1 cellular context compared by ENCODE assay signal in genomic region chr3:9397911-9398714, GRCh38.
A peak's percentile ranks its signal among the peaks of the same experiment; 100 is the strongest.
TF ChIP-seq lines count a peak whose summit lies in the region.

No MANE protein-coding gene starts in this region.

TF ChIP-seq in HEK293, 187 proteins besides CTCF, POLR2A, EP300 and RAD21 (continued from another document and continues in another):
- TF ChIP-seq ZNF335 (tag by site-specific recombination; conservative IDR thresholded peaks at IDR 0.05) (peak; percentile 98), PBX3 (CRISPR knock-in tag; IDR thresholded peaks at IDR 0.05) (no peak), ZNF311 (tag by site-specific recombination; IDR thresholded peaks at IDR 0.05; ENCODE audit: borderline replicate concordance) (no peak), ZNF473 (tag by site-specific recombination; IDR thresholded peaks at IDR 0.05) (no peak), EGR2 (tag by site-specific recombination; IDR thresholded peaks at IDR 0.05; ENCODE audit: low read depth) (peak; percentile 72), ZNF660 (tag by site-specific recombination; IDR thresholded peaks at IDR 0.05) (peak; percentile 18; the same call in 1 of the 2 replicates), BCL11A (tag by site-specific recombination; IDR thresholded peaks at IDR 0.05; ENCODE audit: low read depth) (no peak), ZBTB7A (tag by site-specific recombination; IDR thresholded peaks at IDR 0.05; ENCODE audit: low read depth) (0 out of 2 replicates have a peak, but pooled peaks have one; percentile 24), ZBTB26 (tag by site-specific recombination; optimal IDR thresholded peaks at IDR 0.05) (peak; percentile 28), ZNF654 (tag by site-specific recombination; IDR thresholded peaks at IDR 0.05; ENCODE audit: low read depth) (peak; percentile 1; the same call in 1 of the 2 replicates), ZNF645 (tag by site-specific recombination; IDR thresholded peaks at IDR 0.05) (no peak), ZNF350 (tag by site-specific recombination; IDR thresholded peaks at IDR 0.05) (no peak), ZNF830 (tag by site-specific recombination; IDR thresholded peaks at IDR 0.05; ENCODE audit: low read depth) (no peak), ZSCAN30 (tag by site-specific recombination; IDR thresholded peaks at IDR 0.05) (no peak; the same call in 1 of the 2 replicates), ZNF530 (tag by site-specific recombination; IDR thresholded peaks at IDR 0.05; ENCODE audit: low read depth) (no peak), ZNF391 (tag by site-specific recombination; IDR thresholded peaks at IDR 0.05; ENCODE audit: borderline replicate concordance, low read depth) (peak; percentile 19; the same call in 1 of the 2 replicates), ZNF24 (tag by site-specific recombination; IDR thresholded peaks at IDR 0.05) (peak; percentile 15; the same call in 1 of the 2 replicates), ZBTB8A (tag by site-specific recombination; IDR thresholded peaks at IDR 0.05) (peak; percentile 26; the same call in 1 of the 2 replicates), PRDM1 (tag by site-specific recombination; IDR thresholded peaks at IDR 0.05) (peak; percentile 6; the same call in 1 of the 2 replicates), ZNF114 (tag by site-specific recombination; IDR thresholded peaks at IDR 0.05) (no peak), OVOL3 (tag by site-specific recombination; IDR thresholded peaks at IDR 0.05) (peak; percentile 8; the same call in 1 of the 2 replicates), ZSCAN5A (tag by site-specific recombination; IDR thresholded peaks at IDR 0.05) (no peak), ZNF560 (tag by site-specific recombination; IDR thresholded peaks at IDR 0.05; ENCODE audit: borderline replicate concordance) (no peak), MZF1 (tag by site-specific recombination; IDR thresholded peaks at IDR 0.05; ENCODE audit: borderline replicate concordance) (peak; percentile 21; the same call in 1 of the 2 replicates), YY1 (tag by site-specific recombination; IDR thresholded peaks at IDR 0.05) (peak; percentile 45; the same call in 1 of the 2 replicates), ZNF302 (tag by site-specific recombination; IDR thresholded peaks at IDR 0.05; ENCODE audit: low read depth) (no peak), ZFHX2 (tag by site-specific recombination; conservative IDR thresholded peaks at IDR 0.05) (peak; percentile 76), ZNF626 (tag by site-specific recombination; IDR thresholded peaks at IDR 0.05) (no peak), ZNF341 (tag by site-specific recombination; IDR thresholded peaks at IDR 0.05; ENCODE audit: low read depth) (peak; percentile 52; the same call in 1 of the 2 replicates), ZNF426 (tag by site-specific recombination; IDR thresholded peaks at IDR 0.05) (peak; percentile 5; the same call in 1 of the 2 replicates), ZBTB17 (tag by site-specific recombination; IDR thresholded peaks at IDR 0.05) (peak; percentile 99), ZBTB20 (tag by site-specific recombination; IDR thresholded peaks at IDR 0.05) (peak; percentile 52; the same call in 1 of the 2 replicates), ZNF398 (tag by site-specific recombination; IDR thresholded peaks at IDR 0.05) (peak; percentile 93), REPIN1 (tag by site-specific recombination; IDR thresholded peaks at IDR 0.05; ENCODE audit: low read depth) (no peak), ZFP3 (tag by site-specific recombination; IDR thresholded peaks at IDR 0.05; ENCODE audit: low read depth) (no peak), ZNF26 (tag by site-specific recombination; IDR thresholded peaks at IDR 0.05) (no peak), ZNF157 (tag by site-specific recombination; IDR thresholded peaks at IDR 0.05) (no peak), ZNF394 (tag by site-specific recombination; IDR thresholded peaks at IDR 0.05; ENCODE audit: borderline replicate concordance) (no peak), ZNF549 (tag by site-specific recombination; IDR thresholded peaks at IDR 0.05) (no peak), ZNF140 (tag by site-specific recombination; IDR thresholded peaks at IDR 0.05) (no peak), ZNF521 (tag by site-specific recombination; IDR thresholded peaks at IDR 0.05) (no peak), KLF9 (tag by site-specific recombination; IDR thresholded peaks at IDR 0.05; ENCODE audit: low read depth) (0 out of 2 replicates have a peak, but pooled peaks have one; percentile 21), ZNF324 (tag by site-specific recombination; IDR thresholded peaks at IDR 0.05) (peak; percentile 60), ZNF514 (tag by site-specific recombination; IDR thresholded peaks at IDR 0.05) (no peak), ZNF423 (tag by site-specific recombination; IDR thresholded peaks at IDR 0.05) (0 out of 2 replicates have a peak, but pooled peaks have one; percentile 29), HOXD13 (CRISPR knock-in tag; IDR thresholded peaks at IDR 0.05; ENCODE audit: borderline replicate concordance) (no peak), ZNF2 (tag by site-specific recombination; IDR thresholded peaks at IDR 0.05) (peak; percentile 64), ZNF701 (tag by site-specific recombination; IDR thresholded peaks at IDR 0.05) (peak; percentile 13; the same call in 1 of the 2 replicates), ZNF629 (tag by site-specific recombination; IDR thresholded peaks at IDR 0.05) (0 out of 2 replicates have a peak, but pooled peaks have one; percentile 19), ZNF677 (tag by site-specific recombination; IDR thresholded peaks at IDR 0.05) (no peak), ZNF621 (tag by site-specific recombination; IDR thresholded peaks at IDR 0.05) (no peak)
- TF ChIP-seq, protein P1, sequence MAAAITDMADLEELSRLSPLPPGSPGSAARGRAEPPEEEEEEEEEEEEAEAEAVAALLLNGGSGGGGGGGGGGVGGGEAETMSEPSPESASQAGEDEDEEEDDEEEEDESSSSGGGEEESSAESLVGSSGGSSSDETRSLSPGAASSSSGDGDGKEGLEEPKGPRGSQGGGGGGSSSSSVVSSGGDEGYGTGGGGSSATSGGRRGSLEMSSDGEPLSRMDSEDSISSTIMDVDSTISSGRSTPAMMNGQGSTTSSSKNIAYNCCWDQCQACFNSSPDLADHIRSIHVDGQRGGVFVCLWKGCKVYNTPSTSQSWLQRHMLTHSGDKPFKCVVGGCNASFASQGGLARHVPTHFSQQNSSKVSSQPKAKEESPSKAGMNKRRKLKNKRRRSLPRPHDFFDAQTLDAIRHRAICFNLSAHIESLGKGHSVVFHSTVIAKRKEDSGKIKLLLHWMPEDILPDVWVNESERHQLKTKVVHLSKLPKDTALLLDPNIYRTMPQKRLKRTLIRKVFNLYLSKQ (tag by site-specific recombination; IDR thresholded peaks at IDR 0.05; ENCODE audit: borderline replicate concordance), result 0 out of 2 replicates have a peak, but pooled peaks have one; percentile 16
- TF ChIP-seq, protein P2, sequence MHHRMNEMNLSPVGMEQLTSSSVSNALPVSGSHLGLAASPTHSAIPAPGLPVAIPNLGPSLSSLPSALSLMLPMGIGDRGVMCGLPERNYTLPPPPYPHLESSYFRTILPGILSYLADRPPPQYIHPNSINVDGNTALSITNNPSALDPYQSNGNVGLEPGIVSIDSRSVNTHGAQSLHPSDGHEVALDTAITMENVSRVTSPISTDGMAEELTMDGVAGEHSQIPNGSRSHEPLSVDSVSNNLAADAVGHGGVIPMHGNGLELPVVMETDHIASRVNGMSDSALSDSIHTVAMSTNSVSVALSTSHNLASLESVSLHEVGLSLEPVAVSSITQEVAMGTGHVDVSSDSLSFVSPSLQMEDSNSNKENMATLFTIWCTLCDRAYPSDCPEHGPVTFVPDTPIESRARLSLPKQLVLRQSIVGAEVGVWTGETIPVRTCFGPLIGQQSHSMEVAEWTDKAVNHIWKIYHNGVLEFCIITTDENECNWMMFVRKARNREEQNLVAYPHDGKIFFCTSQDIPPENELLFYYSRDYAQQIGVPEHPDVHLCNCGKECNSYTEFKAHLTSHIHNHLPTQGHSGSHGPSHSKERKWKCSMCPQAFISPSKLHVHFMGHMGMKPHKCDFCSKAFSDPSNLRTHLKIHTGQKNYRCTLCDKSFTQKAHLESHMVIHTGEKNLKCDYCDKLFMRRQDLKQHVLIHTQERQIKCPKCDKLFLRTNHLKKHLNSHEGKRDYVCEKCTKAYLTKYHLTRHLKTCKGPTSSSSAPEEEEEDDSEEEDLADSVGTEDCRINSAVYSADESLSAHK (tag by site-specific recombination; IDR thresholded peaks at IDR 0.05), result no peak
- TF ChIP-seq, protein P3, sequence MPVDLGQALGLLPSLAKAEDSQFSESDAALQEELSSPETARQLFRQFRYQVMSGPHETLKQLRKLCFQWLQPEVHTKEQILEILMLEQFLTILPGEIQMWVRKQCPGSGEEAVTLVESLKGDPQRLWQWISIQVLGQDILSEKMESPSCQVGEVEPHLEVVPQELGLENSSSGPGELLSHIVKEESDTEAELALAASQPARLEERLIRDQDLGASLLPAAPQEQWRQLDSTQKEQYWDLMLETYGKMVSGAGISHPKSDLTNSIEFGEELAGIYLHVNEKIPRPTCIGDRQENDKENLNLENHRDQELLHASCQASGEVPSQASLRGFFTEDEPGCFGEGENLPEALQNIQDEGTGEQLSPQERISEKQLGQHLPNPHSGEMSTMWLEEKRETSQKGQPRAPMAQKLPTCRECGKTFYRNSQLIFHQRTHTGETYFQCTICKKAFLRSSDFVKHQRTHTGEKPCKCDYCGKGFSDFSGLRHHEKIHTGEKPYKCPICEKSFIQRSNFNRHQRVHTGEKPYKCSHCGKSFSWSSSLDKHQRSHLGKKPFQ (tag by site-specific recombination; IDR thresholded peaks at IDR 0.05), result peak; percentile 38; the same call in 1 of the 2 replicates
